ENCODE assay signal across 8 cellular contexts in genomic region chr6:43274916-43275597, GRCh38. TPM values are rescaled to one million over a fixed set of nuclear protein-coding genes. Genes with fewer than 3 reads are reported as not detected.
DNase-seq lines count a peak whose midpoint lies in the region; ATAC-seq and TF ChIP-seq lines count a peak whose summit lies in the region.

No MANE protein-coding gene starts in this region.

- TF ChIP-seq CTCF in MM.1S (IDR thresholded peaks at IDR 0.05; ENCODE audit: low read length) (no peak), astrocyte of the spinal cord (IDR thresholded peaks at IDR 0.05; ENCODE audit: low read depth, low read length) (no peak), mucosa of descending colon (IDR thresholded peaks at IDR 0.05) (no peak), uterus (IDR thresholded peaks at IDR 0.05) (no peak)

- H3K4me2 ChIP-seq in MM.1S (ENCODE audit: low read depth, low read length) = peak overlapping the region; percentile 54

- intact Hi-C loops in mucosa of descending colon (cut with DNase I, micrococcal nuclease) (no loop called here), uterus (cut with DNase I; ENCODE audit: low total_unique reads) (no loop called here)

- peak; percentile 27 for DNase-seq in AG08395 (ENCODE audit: low spot score)
- DNase-seq in MM.1S = no peak
- no peak for DNase-seq in astrocyte of the spinal cord (ENCODE audit: low read depth, low spot score)
- DNase-seq in mucosa of descending colon = peak; percentile 81 to 90 (median 83)
- no peak for DNase-seq in uterus

- H3K9me3 ChIP-seq in MM.1S (replicated peaks; ENCODE audit: insufficient read depth, low read length) = no peaks in the 10 kb centered on the region
- no peaks in the 10 kb centered on the region for H3K9me3 ChIP-seq in mucosa of descending colon
- H3K9me3 ChIP-seq in uterus = no peaks in the 10 kb centered on the region

- no peaks in the 10 kb centered on the region for H3K9me2 ChIP-seq in MM.1S (replicated peaks; ENCODE audit: insufficient read depth, low read length)

- H3K27me3 ChIP-seq in MM.1S (replicated peaks; ENCODE audit: insufficient read depth, low read length) (peaks cover 30% of the 10 kb centered on the region), uterus (no peaks in the 10 kb centered on the region)

- H3K4me3 ChIP-seq in MM.1S (ENCODE audit: low read length) (0 out of 2 replicates have a peak overlapping the region, but pooled peaks have one; percentile 36), astrocyte of the spinal cord (ENCODE audit: low read depth, low read length) (peak overlapping the region; percentile 17), mucosa of descending colon (no peak overlapping the region), uterus (peak overlapping the region; percentile 6 to 45)

- in situ Hi-C loops in astrocyte of the spinal cord (cut with HindIII; ENCODE audit: low sequenced_read_pairs) = no loop called here

- no peaks in the 10 kb centered on the region for H4K20me1 ChIP-seq in MM.1S (ENCODE audit: insufficient read depth, low read length)

- H3K36me3 ChIP-seq in MM.1S (replicated peaks; ENCODE audit: insufficient read depth, low read length) (no peaks in the 10 kb centered on the region), mucosa of descending colon (ENCODE audit: low read depth) (no peaks in the 10 kb centered on the region), uterus (no peaks in the 10 kb centered on the region)

- ATAC-seq in mucosa of descending colon (peak; percentile 53), HG02852 (IDR thresholded peaks at IDR 0.05; ENCODE audit: unreplicated experiment) (no peak), HG03175 (IDR thresholded peaks at IDR 0.05; ENCODE audit: unreplicated experiment) (no peak), GM21786 (IDR thresholded peaks at IDR 0.05; ENCODE audit: unreplicated experiment) (no peak)

- no peak overlapping the region for H2AFZ ChIP-seq in MM.1S (ENCODE audit: low read length)

- H3K79me2 ChIP-seq in MM.1S (ENCODE audit: low read length) = no peaks in the 10 kb centered on the region

- H3F3A ChIP-seq in MM.1S (ENCODE audit: insufficient read depth, low read length) = no peaks in the 10 kb centered on the region

- H3K4me1 ChIP-seq in MM.1S (ENCODE audit: low read length) = no peaks in the 10 kb centered on the region
- H3K4me1 ChIP-seq in mucosa of descending colon (ENCODE audit: low read depth) = peaks cover 48% of the 10 kb centered on the region
- H3K4me1 ChIP-seq in uterus = peaks cover 0 to 10% of the 10 kb centered on the region in 2 donors

- TF ChIP-seq POLR2A in uterus (IDR thresholded peaks at IDR 0.05) = no peak

- H3K27ac ChIP-seq in MM.1S (ENCODE audit: low read length) = no peak overlapping the region
- no peak overlapping the region for H3K27ac ChIP-seq in uterus

- no peak overlapping the region for H3K9ac ChIP-seq in MM.1S (ENCODE audit: low read length)

RNA-seq across cellular contexts. Expression of gene SLC22A7, which starts 23.0 kb away (rescaled TPM):
- total RNA-seq in mucosa of descending colon (under 1 TPM in 1 of 3 donors, not detected in 2; 0.32 TPM), uterus (not detected)

RNA-seq across cellular contexts. Expression of gene TTBK1, which starts 31.8 kb away (rescaled TPM):
- total RNA-seq in mucosa of descending colon (under 1 TPM; 0.24 to 0.95 (median 0.93) TPM), uterus (under 1 TPM in 2 of 4 donors, not detected in 2; 0.06 to 0.14 TPM)

RNA-seq across cellular contexts. Expression of gene CRIP3, which starts 33.6 kb away (rescaled TPM):
- 1 to 10 TPM in 2 of 3 donors, under 1 TPM in 1; 0.77 to 1.8 (median 1.3) TPM for total RNA-seq in mucosa of descending colon
- 1 to 10 TPM in 2 of 4 donors, not detected in 2; 1.5 to 2.7 TPM for total RNA-seq in uterus

RNA-seq across cellular contexts. Expression of gene DNPH1, which starts 45.8 kb away (rescaled TPM):
- total RNA-seq in mucosa of descending colon = 10 to 100 TPM; 42.7 to 69.0 (median 45.7) TPM
- total RNA-seq in uterus = 10 to 100 TPM; 23.4 to 68.4 (median 33.2) TPM

Comparison
In these comparisons a context has a peak if more than half of its experiments do, and no peak if none do; other contexts are left out.
1. DNase-seq: peak in AG08395 (single experiment) and mucosa of descending colon (3 of 3); none in MM.1S (single experiment), astrocyte of the spinal cord (single experiment) and uterus (0 of 2).